In genomic region chr16:1494129-1494640, GRCh38 we compare ENCODE assay signal across 8 cellular contexts. TPM values are rescaled to one million over a fixed set of nuclear protein-coding genes. Genes with fewer than 3 reads are reported as not detected.
DNase-seq lines count a peak whose midpoint lies in the region; TF ChIP-seq lines count a peak whose summit lies in the region.

No MANE protein-coding gene starts in this region.

- H3K4me3 Mint-ChIP-seq in type B pancreatic cell: peak overlapping the region; percentile 97

- peak; percentile 19 to 24 for DNase-seq in NCI-H2081 (lab: John Stamatoyannopoulos, UW)
- no peak for DNase-seq in NCI-H2081 treated with DMSO at 0.1 percent for 48 hours (lab: John Stamatoyannopoulos, UW)
- peak; percentile 8 for DNase-seq in NCI-H2227 treated with DMSO at 0.1 percent for 48 hours (lab: John Stamatoyannopoulos, UW)
- peak; percentile 89 for DNase-seq in choroid plexus epithelial cell (ENCODE audit: low read depth)
- no peak for DNase-seq in lower leg skin (ENCODE audit: low spot score in 2 of 2)
- peak; percentile 69 for DNase-seq in type B pancreatic cell (ENCODE audit: extremely low spot score, unreplicated experiment)
- DNase-seq in stimulated activated naive CD4-positive, alpha-beta T cell treated with Interleukin-2 at 50 U/mL for 16 hours (lab: John Stamatoyannopoulos, UW): no peak
- DNase-seq in stimulated activated CD4-positive, alpha-beta T cell treated with anti-CD3 and anti-CD28 coated beads, Interleukin-4, amount 100 ng/mL, for 4 hours: no peak

- no peak for TF ChIP-seq POLR2A in lower leg skin (IDR thresholded peaks at IDR 0.05)

- H3K27me3 Mint-ChIP-seq in type B pancreatic cell: no peaks in the 10 kb centered on the region

- intact Hi-C loops in lower leg skin (cut with DNase I; ENCODE audit: low total_unique reads): no loop called here

- WGBS in lower leg skin, 2 donors: 29 to 44% methylated on average over 17 to 25 of the region's 25 CpGs

- peaks cover 8% of the 10 kb centered on the region for H3K4me1 Mint-ChIP-seq in type B pancreatic cell (ENCODE audit: unreplicated experiment)

- H3K4me3 ChIP-seq in choroid plexus epithelial cell (ENCODE audit: low read depth, low read length) (peak overlapping the region; percentile 74), lower leg skin (ENCODE audit: low read depth, poor library complexity, severe bottlenecking) (peak overlapping the region; percentile 54)

- no peaks in the 10 kb centered on the region for H3K9me3 Mint-ChIP-seq in type B pancreatic cell

- H3K36me3 Mint-ChIP-seq in type B pancreatic cell: no peaks in the 10 kb centered on the region

- TF ChIP-seq CTCF in choroid plexus epithelial cell (conservative IDR thresholded peaks at IDR 0.05; ENCODE audit: low read depth, low read length) (peak; percentile 89), lower leg skin (IDR thresholded peaks at IDR 0.05) (no peak), type B pancreatic cell (conservative IDR thresholded peaks at IDR 0.05) (peak; percentile 38)

- H3K27ac Mint-ChIP-seq in type B pancreatic cell: peak overlapping the region; percentile 55

RNA-seq across cellular contexts. Expression of gene TELO2, which starts 1.0 kb away (rescaled TPM):
- total RNA-seq in lower leg skin (10 to 100 TPM; 23.1 to 40.0 (median 34.1) TPM), type B pancreatic cell (ENCODE audit: low replicate concordance) (39.3 and 65.4 TPM in 2 replicates)

RNA-seq across cellular contexts. Expression of gene PTX4, which starts 5.4 kb away (rescaled TPM):
- not detected for total RNA-seq in lower leg skin
- not detected in 2 replicates for total RNA-seq in type B pancreatic cell (ENCODE audit: low replicate concordance)

RNA-seq across cellular contexts. Expression of gene CLCN7, which starts 19.4 kb away (rescaled TPM):
- total RNA-seq in lower leg skin (100 to 1,000 TPM in 1 of 4 donors, 10 to 100 TPM in 3; 46.3 to 140 (median 72.4) TPM), type B pancreatic cell (ENCODE audit: low replicate concordance) (91.9 and 98.1 TPM in 2 replicates)

RNA-seq across cellular contexts. Expression of gene TMEM204, which starts 39.3 kb away (rescaled TPM):
- 10 to 100 TPM; 13.7 to 26.0 (median 26.0) TPM for total RNA-seq in lower leg skin
- total RNA-seq in type B pancreatic cell (ENCODE audit: low replicate concordance): 1.0 TPM in 1 of 2 replicates, not detected in the other

RNA-seq across cellular contexts. Expression of gene CCDC154, which starts 49.8 kb away (rescaled TPM):
- total RNA-seq in lower leg skin (under 1 TPM in 3 of 4 donors, not detected in 1; 0.49 to 0.61 (median 0.52) TPM), type B pancreatic cell (ENCODE audit: low replicate concordance) (2.2 and 5.0 TPM in 2 replicates)

Comparison
In these comparisons a context has a peak if more than half of its experiments do, and no peak if none do; other contexts are left out.
1. DNase-seq: peak in NCI-H2081 (2 of 2), NCI-H2227 treated with DMSO at 0.1 percent for 48 hours (single experiment), choroid plexus epithelial cell (single experiment) and type B pancreatic cell (single experiment); none in NCI-H2081 treated with DMSO at 0.1 percent for 48 hours (single experiment), lower leg skin (0 of 2), stimulated activated naive CD4-positive, alpha-beta T cell treated with Interleukin-2 at 50 U/mL for 16 hours (single experiment) and stimulated activated CD4-positive, alpha-beta T cell treated with anti-CD3 and anti-CD28 coated beads, Interleukin-4, amount 100 ng/mL, for 4 hours (0 of 2).
2. CTCF ChIP-seq: peak in choroid plexus epithelial cell (single experiment) and type B pancreatic cell (single experiment); none in lower leg skin (0 of 3).